ENCODE assay signal across 8 cellular contexts in genomic region chr12:133181238-133181959, GRCh38.
DNase-seq lines count a peak whose midpoint lies in the region; ATAC-seq lines count a peak whose summit lies in the region.

Gene ZNF268, plus strand, starts transcription at chr12:133181495. Its CDS starts 503 bp downstream, at chr12:133181998.

- H3K4me1 Mint-ChIP-seq in central memory CD8-positive, alpha-beta T cell: peaks cover 30% of the 10 kb centered on the region

- H3K9me3 Mint-ChIP-seq in central memory CD8-positive, alpha-beta T cell: peaks cover 30% of the 10 kb centered on the region

- H3K27ac Mint-ChIP-seq in central memory CD8-positive, alpha-beta T cell (ENCODE audit: low read depth): peak within 1 kb of the TSS; percentile 90

- peak; percentile 91 for ATAC-seq in GM18873 (IDR thresholded peaks at IDR 0.05; ENCODE audit: low FRiP score, unreplicated experiment)
- ATAC-seq in HG03139 (IDR thresholded peaks at IDR 0.05; ENCODE audit: unreplicated experiment): peak; percentile 98
- ATAC-seq in central memory CD8-positive, alpha-beta T cell (replicated peaks; ENCODE audit: extremely low read depth, poor library complexity, severe bottlenecking): peak; percentile 76

- DNase-seq in AG08395 (ENCODE audit: low spot score) (peak; percentile 97), NCI-H2227 (lab: John Stamatoyannopoulos, UW; ENCODE audit: unreplicated experiment) (peak; percentile 97), iris pigment epithelial cell (ENCODE audit: low read depth) (peak; percentile 91)
- DNase-seq in activated CD4-positive, CD25-positive, alpha-beta regulatory T cell (lab: John Stamatoyannopoulos, UW): peak; percentile 74 to 89 (median 77)
- DNase-seq in central memory CD8-positive, alpha-beta T cell (ENCODE audit: low spot score in 2 of 2): peak; percentile 80 to 86
- peak; percentile 84 for DNase-seq in stimulated activated CD4-positive, alpha-beta T cell treated with anti-CD3 and anti-CD28 coated beads, Interleukin-12 subunit alpha, Interleukin-12 subunit beta, amount 100 ng/mL, for 4 hours

- peaks cover 25% of the 10 kb centered on the region for H3K36me3 Mint-ChIP-seq in central memory CD8-positive, alpha-beta T cell (ENCODE audit: insufficient read depth)

- H3K27me3 Mint-ChIP-seq in central memory CD8-positive, alpha-beta T cell: no peaks in the 10 kb centered on the region

- H3K4me3 Mint-ChIP-seq in central memory CD8-positive, alpha-beta T cell: peak within 1 kb of the TSS; percentile 95

Comparison
In these comparisons a context has a peak if more than half of its experiments do, and no peak if none do; other contexts are left out.
1. Peak in every context shown above with its lines: DNase-seq and ATAC-seq.